10 cellular contexts compared by ENCODE assay signal in the genomic region with DNA sequence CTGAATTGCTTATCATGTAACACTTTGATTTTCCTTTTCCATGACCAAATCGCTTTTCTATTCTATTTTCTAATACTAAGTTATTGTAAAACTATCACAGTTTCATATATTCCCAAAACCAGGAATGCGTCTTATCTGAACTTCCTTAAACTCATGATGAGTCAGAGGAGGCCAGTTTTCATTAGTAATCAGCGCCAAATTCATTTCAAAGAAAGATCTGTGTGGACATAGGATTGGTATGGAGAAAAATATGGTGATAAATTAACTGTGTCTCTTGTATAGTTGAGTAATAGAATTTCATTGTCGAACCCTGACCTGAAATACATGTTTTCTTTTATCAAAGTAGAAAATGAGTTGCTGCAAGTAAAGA. TPM values are rescaled to one million over a fixed set of nuclear protein-coding genes. Genes with fewer than 3 reads are reported as not detected.
DNase-seq lines count a peak whose midpoint lies in the region; ATAC-seq and TF ChIP-seq lines count a peak whose summit lies in the region.
"Had no signal": no experiment of that assay in that cellular context is flagged by ENCODE, and none has a peak within 500 bp of the region (broad histone marks: within the 10 kb centered on the region; RNA-seq: fewer than 3 reads in every experiment).

No MANE protein-coding gene starts in this region.

- H3K27ac ChIP-seq in BLaER1 = peak overlapping the region; percentile 87
- H3K27ac ChIP-seq in dorsolateral prefrontal cortex = peak overlapping the region in 49 of 59 donors; percentile 0 to 90 (median 78)

- intact Hi-C loops in dorsolateral prefrontal cortex (cut with DNase I) = no loop called here

- H3K4me2 ChIP-seq in BLaER1 = peak overlapping the region; percentile 92

- no peaks in the 10 kb centered on the region for H3K27me3 Mint-ChIP-seq in mesothelial cell of epicardium (ENCODE audit: low read depth)

- H3K36me3 ChIP-seq in BLaER1 = 0 out of 2 replicates have a peak, but pooled peaks cover 6% of the 10 kb centered on the region

- H3K9ac ChIP-seq in BLaER1 = peak overlapping the region; percentile 72

- no peaks in the 10 kb centered on the region for H3K9me3 ChIP-seq in BLaER1
- H3K9me3 ChIP-seq: sigmoid colon had no signal

- no peaks in the 10 kb centered on the region for H3K27me3 ChIP-seq in BLaER1
- no peaks in the 10 kb centered on the region for H3K27me3 ChIP-seq in dorsolateral prefrontal cortex
- H3K27me3 ChIP-seq: sigmoid colon had no signal

- peaks cover 66% of the 10 kb centered on the region for H3K4me1 Mint-ChIP-seq in mesothelial cell of epicardium

- peak overlapping the region; percentile 2 for H3K4me3 Mint-ChIP-seq in mesothelial cell of epicardium

- peaks cover 76% of the 10 kb centered on the region for H3K4me1 ChIP-seq in BLaER1

- no peak for TF ChIP-seq CTCF in dorsolateral prefrontal cortex (IDR thresholded peaks at IDR 0.05 in 54 of 56, conservative IDR thresholded peaks at IDR 0.05 in 2 of 56; ENCODE audit: low read depth in 1 of 56, partially characterized antibody in 56 of 56)
- TF ChIP-seq CTCF in mesothelial cell of epicardium (IDR thresholded peaks at IDR 0.05; ENCODE audit: unreplicated experiment) = no peak

- H3K27ac Mint-ChIP-seq in mesothelial cell of epicardium = peak overlapping the region; percentile 92

- DNase-seq in NCI-H460 (ENCODE audit: extremely low read depth, low read depth) (peak; percentile 47), dorsolateral prefrontal cortex (no peak), mesothelial cell of epicardium (ENCODE audit: low spot score in 2 of 2, unreplicated experiment in 2 of 2) (no peak), NCI-H2029 (lab: John Stamatoyannopoulos, UW) (no peak), DMS53 (lab: John Stamatoyannopoulos, UW) (no peak), pons (ENCODE audit: low spot score) (no peak)
- DNase-seq: activated CD4-positive, alpha-beta T cell treated with anti-CD3 and anti-CD28 coated beads for 1 hour; sigmoid colon had no signal

- peaks cover 2% of the 10 kb centered on the region for H3K36me3 Mint-ChIP-seq in mesothelial cell of epicardium

- H3K9me3 Mint-ChIP-seq in mesothelial cell of epicardium = no peaks in the 10 kb centered on the region

- ATAC-seq in GM21367 (IDR thresholded peaks at IDR 0.05; ENCODE audit: unreplicated experiment) = no peak

- H4K20me1 ChIP-seq in BLaER1 = no peaks in the 10 kb centered on the region

- H3K4me3 ChIP-seq in BLaER1 = peak overlapping the region; percentile 59
- peak overlapping the region in 2 of 59 donors; percentile 4 to 33 for H3K4me3 ChIP-seq in dorsolateral prefrontal cortex
- H3K4me3 ChIP-seq: sigmoid colon had no signal

RNA-seq across cellular contexts. Expression of a gene that starts 12.4 kb away (rescaled TPM):
- total RNA-seq in NCI-H460 (2014; rRNA removed; shearing (Covaris generic)) = 30.1 and 31.0 TPM in 2 replicates
- 19.6 and 30.4 TPM in 2 replicates for polyA plus RNA-seq in NCI-H460 (2014; cell fraction: nucleus; rRNA removed)
- total RNA-seq in dorsolateral prefrontal cortex (100 to 1,000 TPM in 15 of 120 experiments, 10 to 100 TPM in 105; 60.3 to 122 (median 85.0) TPM), mesothelial cell of epicardium (37.3 to 47.1 TPM (median 39.9 TPM) in 3 replicates)

RNA-seq across cellular contexts. Expression of a gene that starts 13.2 kb away (rescaled TPM):
- total RNA-seq in NCI-H460 (2014; rRNA removed; shearing (Covaris generic)) = 85.0 and 85.6 TPM in 2 replicates
- 60.4 and 107 TPM in 2 replicates for polyA plus RNA-seq in NCI-H460 (2014; cell fraction: nucleus; rRNA removed)
- total RNA-seq in dorsolateral prefrontal cortex (100 to 1,000 TPM; 123 to 223 (median 176) TPM), mesothelial cell of epicardium (118 to 129 TPM (median 120 TPM) in 3 replicates)
